ENCODE assay signal across 24 cellular contexts in genomic region chr10:21513035-21513434, GRCh38. TPM values are rescaled to one million over a fixed set of nuclear protein-coding genes. Genes with fewer than 3 reads are reported as not detected.
DNase-seq lines count a peak whose midpoint lies in the region; ATAC-seq and TF ChIP-seq lines count a peak whose summit lies in the region.
"Had no signal": no experiment of that assay in that cellular context is flagged by ENCODE, and none has a peak within 500 bp of the region (broad histone marks: within the 10 kb centered on the region; RNA-seq: fewer than 3 reads in every experiment).

No MANE protein-coding gene starts in this region.

- peaks cover 7% of the 10 kb centered on the region for H3K36me3 Mint-ChIP-seq in endodermal cell (ENCODE audit: low read depth)
- no peaks in the 10 kb centered on the region for H3K36me3 Mint-ChIP-seq in mesothelial cell of epicardium
- no peaks in the 10 kb centered on the region for H3K36me3 Mint-ChIP-seq in activated CD8-positive, alpha-beta T cell treated with anti-CD3 and anti-CD28 coated beads for 36 hours (ENCODE audit: low read depth)

- DNase-seq in endodermal cell (no peak), mesothelial cell of epicardium (ENCODE audit: low spot score in 2 of 2, unreplicated experiment in 2 of 2) (no peak), thyroid gland (no peak), D341Med (ENCODE audit: low spot score) (no peak)
- DNase-seq in activated CD8-positive, alpha-beta memory T cell treated with anti-CD3 and anti-CD28 coated beads, Interleukin-2, amount 50 U/mL, for 4 hours: no peak
- DNase-seq in activated CD8-positive, alpha-beta T cell treated with anti-CD3 and anti-CD28 coated beads for 36 hours: no peak
- DNase-seq: activated CD4-positive, alpha-beta T cell treated with anti-CD3 and anti-CD28 coated beads for 1 hour; activated CD8-positive, alpha-beta T cell treated with anti-CD3 and anti-CD28 coated beads, Interleukin-2, amount 10 ng/mL, durations not matched to agents 7 days and 5 days; activated gamma-delta T cell; DMS 273 treated with DMSO at 0.1 percent for 48 hours; effector memory CD8-positive, alpha-beta T cell; mammary epithelial cell; NCI-H1048; NCI-H2029; NCI-H2227 treated with DMSO at 0.1 percent for 48 hours; NCI-H69; posterior cingulate gyrus; SJCRH30; stimulated activated naive CD8-positive, alpha-beta T cell treated with anti-CD3 and anti-CD28 coated beads, Interleukin-15, amount 100 ng/mL, for 72 hours; T-helper 1 cell; trophoblast cell had no signal

- no peak overlapping the region for H3K27ac ChIP-seq in HUES6 (ENCODE audit: low read depth, low read length)
- H3K27ac ChIP-seq in endodermal cell (ENCODE audit: low read depth, low read length): no peak overlapping the region
- H3K27ac ChIP-seq in thyroid gland: peak overlapping the region; percentile 1 to 84 (median 15)
- H3K27ac ChIP-seq: HL-60, SJCRH30 had no signal

- ATAC-seq in GM21825 (IDR thresholded peaks at IDR 0.05; ENCODE audit: unreplicated experiment): no peak
- no peak for ATAC-seq in activated CD8-positive, alpha-beta T cell treated with anti-CD3 and anti-CD28 coated beads for 36 hours
- ATAC-seq: activated CD8-positive, alpha-beta T cell treated with anti-CD3 and anti-CD28 coated beads, Interleukin-2, amount 10 ng/mL, durations not matched to agents 7 days and 5 days; effector memory CD8-positive, alpha-beta T cell; stimulated activated naive CD8-positive, alpha-beta T cell treated with anti-CD3 and anti-CD28 coated beads, Interleukin-15, amount 100 ng/mL, for 72 hours had no signal

- POLR2A ChIA-PET in activated CD8-positive, alpha-beta T cell treated with anti-CD3 and anti-CD28 coated beads for 36 hours (lab: Charles Lee): no interaction called here

- H3K27me3 ChIP-seq in HUES6 (ENCODE audit: control insufficient read depth, insufficient read depth, low read length): peaks cover 8% of the 10 kb centered on the region
- no peaks in the 10 kb centered on the region for H3K27me3 ChIP-seq in endodermal cell (ENCODE audit: control insufficient read depth, insufficient read depth, low read length, poor library complexity, severe bottlenecking)
- no peaks in the 10 kb centered on the region for H3K27me3 ChIP-seq in thyroid gland
- H3K27me3 ChIP-seq: SJCRH30 had no signal

- H3K27ac Mint-ChIP-seq in endodermal cell (no peak overlapping the region), mesothelial cell of epicardium (peak overlapping the region; percentile 88)
- no peak overlapping the region for H3K27ac Mint-ChIP-seq in activated CD8-positive, alpha-beta T cell treated with anti-CD3 and anti-CD28 coated beads for 36 hours
- H3K27ac Mint-ChIP-seq: activated CD8-positive, alpha-beta T cell treated with anti-CD3 and anti-CD28 coated beads, Interleukin-2, amount 10 ng/mL, durations not matched to agents 7 days and 5 days; effector memory CD8-positive, alpha-beta T cell; stimulated activated naive CD8-positive, alpha-beta T cell treated with anti-CD3 and anti-CD28 coated beads, Interleukin-15, amount 100 ng/mL, for 72 hours had no signal

- TF ChIP-seq POLR2A in thyroid gland (IDR thresholded peaks at IDR 0.05): no peak

- CTCF ChIA-PET in activated CD8-positive, alpha-beta T cell treated with anti-CD3 and anti-CD28 coated beads for 36 hours (lab: Charles Lee): interaction anchor here (2.2 kb wide), 1 partner anchor 18 kb away, joined by 6 read pairs; no protein-coding TSS in a partner anchor

- H3K4me3 ChIP-seq in HUES6 (ENCODE audit: low read depth, low read length) (peak overlapping the region; percentile 49), endodermal cell (ENCODE audit: low read length) (peak overlapping the region; percentile 92), thyroid gland (replicated peaks in 1 of 3) (no peak overlapping the region)
- H3K4me3 ChIP-seq: SJCRH30 had no signal

- H3K9me3 Mint-ChIP-seq in endodermal cell (no peaks in the 10 kb centered on the region), mesothelial cell of epicardium (no peaks in the 10 kb centered on the region)
- H3K9me3 Mint-ChIP-seq in activated CD8-positive, alpha-beta T cell treated with anti-CD3 and anti-CD28 coated beads for 36 hours: no peaks in the 10 kb centered on the region
- H3K9me3 Mint-ChIP-seq: effector memory CD8-positive, alpha-beta T cell; stimulated activated naive CD8-positive, alpha-beta T cell treated with anti-CD3 and anti-CD28 coated beads, Interleukin-15, amount 100 ng/mL, for 72 hours had no signal

- H3K9ac ChIP-seq in HUES6 (ENCODE audit: low read length) (no peak overlapping the region), endodermal cell (ENCODE audit: extremely low read depth, low read length, poor library complexity, severe bottlenecking) (peak overlapping the region; percentile 88)

- H3K27me3 Mint-ChIP-seq in endodermal cell (ENCODE audit: insufficient read depth) (no peaks in the 10 kb centered on the region), mesothelial cell of epicardium (ENCODE audit: low read depth) (no peaks in the 10 kb centered on the region)
- H3K27me3 Mint-ChIP-seq in activated CD8-positive, alpha-beta T cell treated with anti-CD3 and anti-CD28 coated beads for 36 hours: peaks cover 53% of the 10 kb centered on the region

- no peaks in the 10 kb centered on the region for H3K36me3 ChIP-seq in HUES6 (ENCODE audit: control insufficient read depth, insufficient read depth, low read length)
- peaks cover 6% of the 10 kb centered on the region for H3K36me3 ChIP-seq in endodermal cell (ENCODE audit: control insufficient read depth, insufficient read depth, low read length)
- no peaks in the 10 kb centered on the region for H3K36me3 ChIP-seq in thyroid gland
- H3K36me3 ChIP-seq: SJCRH30 had no signal

- intact Hi-C loops in thyroid gland (cut with DNase I): no loop called here
- intact Hi-C loops in activated CD8-positive, alpha-beta T cell treated with anti-CD3 and anti-CD28 coated beads for 36 hours (cut with micrococcal nuclease): no loop called here

- H3K4me3 Mint-ChIP-seq in endodermal cell (peak overlapping the region; percentile 82), mesothelial cell of epicardium (peak overlapping the region; percentile 83)
- no peak overlapping the region for H3K4me3 Mint-ChIP-seq in activated CD8-positive, alpha-beta T cell treated with anti-CD3 and anti-CD28 coated beads for 36 hours
- H3K4me3 Mint-ChIP-seq: activated CD8-positive, alpha-beta T cell treated with anti-CD3 and anti-CD28 coated beads, Interleukin-2, amount 10 ng/mL, durations not matched to agents 7 days and 5 days; effector memory CD8-positive, alpha-beta T cell; stimulated activated naive CD8-positive, alpha-beta T cell treated with anti-CD3 and anti-CD28 coated beads, Interleukin-15, amount 100 ng/mL, for 72 hours had no signal

- no peak for TF ChIP-seq CTCF in endodermal cell (conservative IDR thresholded peaks at IDR 0.05)
- TF ChIP-seq CTCF in mesothelial cell of epicardium (IDR thresholded peaks at IDR 0.05; ENCODE audit: unreplicated experiment): no peak
- no peak for TF ChIP-seq CTCF in thyroid gland (IDR thresholded peaks at IDR 0.05)
- TF ChIP-seq CTCF in activated CD8-positive, alpha-beta T cell treated with anti-CD3 and anti-CD28 coated beads for 36 hours (IDR thresholded peaks at IDR 0.05): no peak

- H3K9me3 ChIP-seq in HUES6 (ENCODE audit: control insufficient read depth, insufficient read depth, low read depth, low read length): no peaks in the 10 kb centered on the region
- no peaks in the 10 kb centered on the region for H3K9me3 ChIP-seq in endodermal cell (ENCODE audit: control insufficient read depth, low read length)
- no peaks in the 10 kb centered on the region for H3K9me3 ChIP-seq in thyroid gland
- H3K9me3 ChIP-seq: SJCRH30 had no signal

- WGBS in endodermal cell (ENCODE audit: insufficient coverage in 1 of 2, insufficient read length in 1 of 2), 2 experiments: 91% methylated on average over 1 of the region's 1 CpG; no CpG with 5 or more reads in 1 of the 2 experiments
- WGBS in thyroid gland, 2 donors: 70 to 88% methylated on average over 1 of the region's 1 CpG

- H3K4me1 Mint-ChIP-seq in endodermal cell (peaks cover 58% of the 10 kb centered on the region), mesothelial cell of epicardium (peaks cover 69% of the 10 kb centered on the region)
- peaks cover 10% of the 10 kb centered on the region for H3K4me1 Mint-ChIP-seq in activated CD8-positive, alpha-beta T cell treated with anti-CD3 and anti-CD28 coated beads for 36 hours (ENCODE audit: low read depth)

- peaks cover 52% of the 10 kb centered on the region for H3K4me1 ChIP-seq in HUES6 (ENCODE audit: control insufficient read depth, insufficient read depth, low read length)
- H3K4me1 ChIP-seq in endodermal cell (ENCODE audit: control insufficient read depth, insufficient read depth, low read length): no peaks in the 10 kb centered on the region
- peaks cover 0 to 13% of the 10 kb centered on the region in 2 donors for H3K4me1 ChIP-seq in thyroid gland
- H3K4me1 ChIP-seq: SJCRH30 had no signal

RNA-seq across cellular contexts. Expression of gene SKIDA1, which starts 12.4 kb away (rescaled TPM):
- total RNA-seq in endodermal cell (10 to 100 TPM in 1 of 2 donors, 1 to 10 TPM in 1; 6.4 to 12.0 TPM), mesothelial cell of epicardium (9.7 to 10.4 TPM (median 9.7 TPM) in 3 replicates), thyroid gland (1 to 10 TPM; 3.1 to 9.9 (median 7.1) TPM)
- 33.0 TPM for polyA plus RNA-seq in endodermal cell (2013, experiment 1 of 2)
- 33.2 TPM for polyA plus RNA-seq in endodermal cell (2013, experiment 2 of 2)
- under 1 TPM; 0.11 to 0.36 TPM for total RNA-seq in activated CD8-positive, alpha-beta T cell treated with anti-CD3 and anti-CD28 coated beads for 36 hours

RNA-seq across cellular contexts. Expression of gene MLLT10, which starts 21.0 kb away (rescaled TPM):
- total RNA-seq in endodermal cell (10 to 100 TPM; 55.8 to 62.9 TPM), mesothelial cell of epicardium (56.1 to 64.4 TPM (median 62.5 TPM) in 3 replicates), thyroid gland (100 to 1,000 TPM in 1 of 4 donors, 10 to 100 TPM in 3; 46.3 to 109 (median 57.7) TPM)
- polyA plus RNA-seq in endodermal cell (2013, experiment 1 of 2): 48.0 TPM
- polyA plus RNA-seq in endodermal cell (2013, experiment 2 of 2): 47.7 TPM
- 10 to 100 TPM; 33.9 to 36.4 TPM for total RNA-seq in activated CD8-positive, alpha-beta T cell treated with anti-CD3 and anti-CD28 coated beads for 36 hours

Comparison
In these comparisons a context has a peak if more than half of its experiments do, and no peak if none do; other contexts are left out.
1. H3K27ac ChIP-seq: peak in thyroid gland (3 of 3); none in HUES6 (single experiment) and endodermal cell (single experiment).
2. H3K4me3 ChIP-seq: peak in HUES6 (single experiment) and endodermal cell (single experiment); none in thyroid gland (0 of 3).